Comparison of ENCODE assay signal across 21 cellular contexts in the genomic region with DNA sequence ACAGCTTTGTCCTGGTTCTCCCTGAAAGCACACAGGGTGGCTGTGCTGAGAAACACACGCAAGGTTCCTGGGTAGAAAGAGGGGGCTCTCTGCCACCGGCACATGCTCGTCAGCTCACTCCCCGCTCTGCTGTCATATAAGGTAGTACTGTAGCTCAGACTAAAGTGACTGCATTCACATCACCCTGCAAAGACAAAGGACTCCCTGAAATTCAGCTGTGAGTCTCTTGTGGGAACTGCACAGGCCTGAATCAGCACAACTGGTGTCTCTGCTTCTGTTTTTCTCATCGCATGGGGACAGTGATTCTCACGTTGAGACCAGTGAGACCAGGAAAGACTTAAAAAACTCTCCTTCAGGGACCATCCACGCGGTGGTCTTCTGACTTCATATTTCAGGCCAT.
"Had no signal": no experiment of that assay in that cellular context is flagged by ENCODE, and none has a peak within 500 bp of the region (broad histone marks: within the 10 kb centered on the region; RNA-seq: fewer than 3 reads in every experiment).

No MANE protein-coding gene starts in this region.

- H3K27me3 Mint-ChIP-seq: activated T-cell treated with anti-CD3 and anti-CD28 coated beads, Interleukin-2, amount 50 U/mL, for 24 hours; brain; dendritic cell treated with granulocyte-macrophage colony-stimulating factor and Interleukin-4, amounts not matched to agents 40 ng/mL and 50 ng/mL, for 4 days; naive B cell had no signal

- H3K9me3 ChIP-seq: gastroesophageal sphincter, neutrophil, upper lobe of left lung had no signal

- ATAC-seq: activated naive CD4-positive, alpha-beta T cell treated with anti-CD3 and anti-CD28 coated beads, Interleukin-2, amount 50 U/mL, for 72 hours; gastroesophageal sphincter; left colon; sciatic nerve; SK-N-SH treated with all-trans-retinoic acid at 6 μM for 48 hours had no signal

- H3K27ac ChIP-seq: gastroesophageal sphincter, neutrophil, upper lobe of left lung, VCaP had no signal

- DNase-seq: activated CD4-positive, alpha-beta T cell treated with anti-CD3 and anti-CD28 coated beads, Interleukin-2, amount 50 U/mL, for 48 hours; activated effector memory CD4-positive, alpha-beta T cell treated with Interleukin-2 at 50 U/mL for 16 hours; activated T-cell treated with anti-CD3 and anti-CD28 coated beads, Interleukin-2, amount 50 U/mL, for 24 hours; amygdala; cerebellar nuclear complex; endodermal cell; erythroblast; left colon; naive B cell; stimulated activated CD4-positive, alpha-beta T cell treated with anti-CD3 and anti-CD28 coated beads, Interleukin-2, amount 100 ng/mL, for 24 hours; T-helper 1 cell; T1000; upper lobe of left lung had no signal

- H3K4me3 ChIP-seq: gastroesophageal sphincter, upper lobe of left lung had no signal

- H3K36me3 ChIP-seq: neutrophil had no signal

- H3K27ac Mint-ChIP-seq: activated naive CD4-positive, alpha-beta T cell treated with anti-CD3 and anti-CD28 coated beads, Interleukin-2, amount 50 U/mL, for 72 hours; activated T-cell treated with anti-CD3 and anti-CD28 coated beads, Interleukin-2, amount 50 U/mL, for 24 hours; dendritic cell treated with granulocyte-macrophage colony-stimulating factor and Interleukin-4, amounts not matched to agents 40 ng/mL and 50 ng/mL, for 4 days; endodermal cell had no signal

- H3K9me3 Mint-ChIP-seq: activated naive CD4-positive, alpha-beta T cell treated with anti-CD3 and anti-CD28 coated beads, Interleukin-2, amount 50 U/mL, for 72 hours; activated T-cell treated with anti-CD3 and anti-CD28 coated beads, Interleukin-2, amount 50 U/mL, for 24 hours; brain; dendritic cell treated with granulocyte-macrophage colony-stimulating factor and Interleukin-4, amounts not matched to agents 40 ng/mL and 50 ng/mL, for 4 days; endodermal cell; naive B cell had no signal

- H3K36me3 Mint-ChIP-seq: activated naive CD4-positive, alpha-beta T cell treated with anti-CD3 and anti-CD28 coated beads, Interleukin-2, amount 50 U/mL, for 72 hours had no signal

- H3K4me3 Mint-ChIP-seq: activated T-cell treated with anti-CD3 and anti-CD28 coated beads, Interleukin-2, amount 50 U/mL, for 24 hours; brain; dendritic cell treated with granulocyte-macrophage colony-stimulating factor and Interleukin-4, amounts not matched to agents 40 ng/mL and 50 ng/mL, for 4 days; endodermal cell; naive B cell had no signal

- H3K27me3 ChIP-seq: gastroesophageal sphincter, neutrophil, upper lobe of left lung had no signal
